8 cellular contexts compared by ENCODE assay signal in the genomic region with DNA sequence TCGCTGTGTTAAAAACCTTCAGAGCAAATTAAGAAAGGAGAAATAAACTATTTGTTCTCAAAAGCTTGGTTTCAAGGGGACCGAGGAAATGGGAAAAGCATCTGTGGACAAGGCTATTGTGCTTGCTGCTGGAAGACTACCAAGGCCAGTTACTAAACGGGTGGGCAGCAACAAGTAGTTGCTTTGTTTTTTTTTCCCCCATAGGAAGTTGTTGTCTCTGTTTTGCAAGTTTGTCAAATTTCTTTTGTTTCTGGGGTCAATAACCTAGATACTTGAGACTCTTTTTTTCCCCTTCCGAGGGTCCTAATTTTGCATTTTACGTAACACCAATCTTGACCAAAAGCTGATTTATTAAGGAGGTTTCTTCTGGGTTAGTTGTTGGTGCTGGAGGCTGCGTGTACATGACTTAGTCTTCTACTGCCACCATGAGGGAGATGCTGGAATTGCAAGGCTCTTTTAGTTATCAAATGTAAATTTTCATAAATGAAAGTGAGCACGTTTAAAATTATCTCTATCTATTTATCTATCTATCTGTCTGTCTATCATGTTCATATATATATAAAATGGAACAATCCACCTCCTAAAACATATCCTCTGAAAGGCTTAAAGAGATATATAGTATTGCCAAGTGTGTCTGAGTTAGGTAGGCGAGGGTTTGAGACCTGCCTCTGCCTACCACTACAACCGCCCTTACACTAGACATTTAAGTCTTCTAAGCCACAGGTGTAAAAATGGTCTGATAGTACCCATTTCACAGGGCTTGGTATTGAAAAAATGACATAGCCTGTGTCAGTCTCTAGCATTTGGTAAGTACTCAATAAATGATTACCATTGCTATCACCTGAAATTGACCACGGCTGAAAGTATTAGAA.
DNase-seq lines count a peak whose midpoint lies in the region; ATAC-seq, FAIRE-seq and TF ChIP-seq lines count a peak whose summit lies in the region.

No MANE protein-coding gene starts in this region.

- peak; percentile 62 for FAIRE-seq in astrocyte (lab: Jason Lieb, UNC)

- H3K27ac ChIP-seq in astrocyte (ENCODE audit: low read depth, low read length) (no peak overlapping the region), spleen (peak overlapping the region in 6 of 8 donors; percentile 5 to 80 (median 64))

- H2AFZ ChIP-seq in astrocyte (ENCODE audit: low read depth, low read length) = no peak overlapping the region

- H3K4me1 Mint-ChIP-seq in astrocyte (ENCODE audit: low read depth, unreplicated experiment) = no peaks in the 10 kb centered on the region

- H3K36me3 Mint-ChIP-seq in astrocyte (ENCODE audit: low read depth, unreplicated experiment) = no peaks in the 10 kb centered on the region

- H3K36me3 ChIP-seq in astrocyte (ENCODE audit: insufficient read depth, low read length) (no peaks in the 10 kb centered on the region), spleen (no peaks in the 10 kb centered on the region)

- intact Hi-C loops in spleen (cut with DNase I; ENCODE audit: low total_unique reads) = loop anchor here (2.0 to 10.0 kb wide), 2 partner anchors 70 to 314 kb away; no protein-coding TSS in a partner anchor

- ATAC-seq in HG03025 (IDR thresholded peaks at IDR 0.05; ENCODE audit: low FRiP score, unreplicated experiment) (no peak), HG02970 (IDR thresholded peaks at IDR 0.05; ENCODE audit: low FRiP score, unreplicated experiment) (no peak)

- H3K4me3 Mint-ChIP-seq in astrocyte (ENCODE audit: unreplicated experiment) = no peak overlapping the region

- H3K4me3 ChIP-seq in GM12865 (ENCODE audit: low read depth, low read length) = no peak overlapping the region
- no peak overlapping the region for H3K4me3 ChIP-seq in astrocyte (ENCODE audit: insufficient read depth, low read depth, low read length)
- peak overlapping the region in 2 of 8 donors; percentile 5 to 21 for H3K4me3 ChIP-seq in spleen

- peaks cover 3% of the 10 kb centered on the region for H3K9me3 Mint-ChIP-seq in astrocyte (ENCODE audit: unreplicated experiment)

- H3K9me3 ChIP-seq in astrocyte (ENCODE audit: insufficient read depth, low read depth, low read length) (no peaks in the 10 kb centered on the region), spleen (no peaks in the 10 kb centered on the region)

- TF ChIP-seq CTCF in GM12865 (IDR thresholded peaks at IDR 0.05; ENCODE audit: insufficient read depth, low read depth, low read length, missing control alignments) (peak; percentile 86), astrocyte (IDR thresholded peaks at IDR 0.05; ENCODE audit: insufficient read depth, low read depth, low read length) (peak; percentile 98), spleen (IDR thresholded peaks at IDR 0.05 in 8 of 11, conservative IDR thresholded peaks at IDR 0.05 in 3 of 11) (peak; percentile 78 to 98 (median 92))

- H3K27me3 ChIP-seq in astrocyte (ENCODE audit: insufficient read depth, low read length) (peaks cover 5% of the 10 kb centered on the region), spleen (replicated peaks in 1 of 7) (peaks cover 0 to 7% (median 0%) of the 10 kb centered on the region in 7 donors)

- peak overlapping the region; percentile 46 for H3K4me2 ChIP-seq in astrocyte (ENCODE audit: low read length)

- DNase-seq in GM12865 (ENCODE audit: low read depth) = peak; percentile 79
- DNase-seq in NCI-H1417 treated with DMSO at 0.1 percent for 48 hours (lab: John Stamatoyannopoulos, UW) = peak; percentile 15
- peak; percentile 41 for DNase-seq in SW480 (ENCODE audit: low spot score)
- DNase-seq in astrocyte (ENCODE audit: low read depth) = peak; percentile 38
- DNase-seq in hypothalamus (lab: John Stamatoyannopoulos, UW) = peak in 32 of 51 donors; percentile 10 to 90 (median 48)
- DNase-seq in spleen = no peak

- H3K4me1 ChIP-seq in astrocyte (ENCODE audit: insufficient read depth, low read length) (no peaks in the 10 kb centered on the region), spleen (peaks cover 16 to 52% (median 34%) of the 10 kb centered on the region in 6 donors)

- no peak for TF ChIP-seq POLR2A in spleen (IDR thresholded peaks at IDR 0.05)

- H3K9ac ChIP-seq in astrocyte (ENCODE audit: low read length) = no peak overlapping the region

- peaks cover 5% of the 10 kb centered on the region for H3K27me3 Mint-ChIP-seq in astrocyte (ENCODE audit: low read depth, unreplicated experiment)

- H4K20me1 ChIP-seq in astrocyte (ENCODE audit: insufficient read depth, low read length) = no peaks in the 10 kb centered on the region

- 33 to 41% (median 35%) methylated on average over 10 of the region's 10 CpGs for WGBS in spleen, 5 donors

- no peak overlapping the region for H3K27ac Mint-ChIP-seq in astrocyte (ENCODE audit: unreplicated experiment)

- no peaks in the 10 kb centered on the region for H3K79me2 ChIP-seq in astrocyte (ENCODE audit: insufficient read depth, low read length)
